In the genomic region with DNA sequence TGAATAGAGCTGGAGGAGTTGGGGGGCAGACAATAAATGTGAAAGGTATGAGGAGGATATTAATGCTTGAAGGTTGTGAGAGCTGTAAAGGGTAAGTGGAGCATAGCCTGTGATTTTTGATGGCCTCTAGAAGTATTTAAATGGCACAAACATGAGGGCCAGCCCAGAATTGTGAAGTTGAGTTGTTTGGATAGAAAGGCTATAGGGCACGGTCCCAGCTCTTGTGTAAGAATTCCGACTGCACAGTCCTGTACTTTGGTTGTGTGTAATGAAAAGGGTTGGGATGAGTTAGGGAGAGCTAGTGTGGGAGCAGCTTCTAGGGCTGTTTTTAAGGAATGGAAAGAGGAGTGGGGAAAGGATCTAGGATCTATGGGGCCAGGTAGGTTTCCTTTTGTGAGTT, we compare ENCODE assay signal across 11 cellular contexts.
"Had no signal": no experiment of that assay in that cellular context is flagged by ENCODE, and none has a peak within 500 bp of the region (broad histone marks: within the 10 kb centered on the region; RNA-seq: fewer than 3 reads in every experiment).

No MANE protein-coding gene starts in this region.

- H3K9me3 ChIP-seq: HAP-1 had no signal

- H3K27ac Mint-ChIP-seq: GM23338, H9, HFFc6 had no signal

- H3K4me1 Mint-ChIP-seq: H9 had no signal

- H3K4me2 ChIP-seq: GM23338 had no signal

- H3K9ac ChIP-seq: GM23248 had no signal

- H3K27ac ChIP-seq: GM23248 had no signal

- H2AFZ ChIP-seq: GM23248, GM23338 had no signal

- DNase-seq: GM23248, GOT3, H7, H9, HCEC 1CT, HFFc6 had no signal

- H3K4me3 Mint-ChIP-seq: GM23338, H9, HFFc6 had no signal

- H3K4me1 ChIP-seq: HAP-1 had no signal

- H3K4me3 ChIP-seq: GM23248, GM23338, HAP-1 had no signal

- ATAC-seq: GM23338, HCT116 had no signal

- H3K36me3 ChIP-seq: HAP-1 had no signal

- FAIRE-seq: H1, H54 had no signal
